Comparison of ENCODE assay signal across 1 cellular context in genomic region chr5:103178167-103178566, GRCh38.
TF ChIP-seq lines count a peak whose summit lies in the region.

No MANE protein-coding gene starts in this region.

TF ChIP-seq in HEK293T, 16 proteins besides CTCF, POLR2A, EP300 and RAD21 (continued from another document):
- TF ChIP-seq FOXA1 (IDR thresholded peaks at IDR 0.05) (no peak), NFRKB (IDR thresholded peaks at IDR 0.05) (no peak), HDGF (IDR thresholded peaks at IDR 0.05; ENCODE audit: borderline replicate concordance) (no peak), SP1 (IDR thresholded peaks at IDR 0.05) (no peak), FOXM1 (IDR thresholded peaks at IDR 0.05; ENCODE audit: borderline replicate concordance) (no peak), SUZ12 (IDR thresholded peaks at IDR 0.05) (no peak)
